Comparison of ENCODE assay signal across 8 cellular contexts in the genomic region with DNA sequence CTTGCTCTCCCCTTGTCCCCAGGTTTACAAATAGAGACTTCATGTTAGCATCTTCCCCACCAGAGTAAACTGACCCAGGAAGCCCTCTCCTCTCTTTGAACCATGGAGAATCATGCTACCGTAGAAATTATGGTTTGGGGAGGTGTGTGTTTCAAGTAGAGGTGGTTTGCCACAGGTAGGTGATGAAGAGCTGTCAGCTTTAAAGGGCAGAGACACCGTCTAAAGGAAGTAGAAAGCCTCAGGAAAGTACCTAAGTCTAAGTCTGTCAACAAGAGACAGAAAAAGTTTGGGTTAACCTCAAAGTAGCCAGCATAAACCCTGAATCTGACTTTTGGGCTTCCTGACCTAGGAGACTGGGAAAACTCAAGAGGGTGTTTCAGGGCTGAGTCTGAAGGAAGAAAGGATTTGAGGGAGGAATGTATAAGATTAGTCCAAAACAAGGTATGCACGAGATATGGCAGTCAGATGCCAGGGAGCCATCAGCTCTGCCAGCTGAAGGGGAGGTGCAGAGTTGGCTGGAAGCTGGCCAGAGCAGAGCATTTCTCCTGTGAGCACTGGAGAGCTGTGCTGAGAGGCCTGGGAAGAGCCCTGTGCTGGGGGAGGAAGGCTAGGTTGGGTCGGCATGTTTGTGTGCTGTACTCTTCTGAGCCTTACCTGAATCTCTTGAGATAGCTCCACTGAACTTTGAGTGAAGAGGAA. TPM values are rescaled to one million over a fixed set of nuclear protein-coding genes. Genes with fewer than 3 reads are reported as not detected.
A peak's percentile ranks its signal among the peaks of the same experiment; 100 is the strongest.
DNase-seq lines count a peak whose midpoint lies in the region; ATAC-seq and TF ChIP-seq lines count a peak whose summit lies in the region.

No MANE protein-coding gene starts in this region.

- H3K9me3 Mint-ChIP-seq in activated naive CD4-positive, alpha-beta T cell treated with anti-CD3 and anti-CD28 coated beads, Interleukin-2, amount 50 U/mL, for 24 hours: no peaks in the 10 kb centered on the region
- no peaks in the 10 kb centered on the region for H3K9me3 Mint-ChIP-seq in stimulated activated effector memory CD8-positive, alpha-beta T cell treated with anti-CD3 and anti-CD28 coated beads, Interleukin-12 subunit alpha, Interleukin-12 subunit beta, amount 100 ng/mL, for 72 hours

- peak overlapping the region; percentile 97 for H3K27ac Mint-ChIP-seq in activated naive CD4-positive, alpha-beta T cell treated with anti-CD3 and anti-CD28 coated beads, Interleukin-2, amount 50 U/mL, for 24 hours
- peak overlapping the region; percentile 97 for H3K27ac Mint-ChIP-seq in stimulated activated effector memory CD8-positive, alpha-beta T cell treated with anti-CD3 and anti-CD28 coated beads, Interleukin-12 subunit alpha, Interleukin-12 subunit beta, amount 100 ng/mL, for 72 hours

- H3K27me3 ChIP-seq in right atrium auricular region: no peaks in the 10 kb centered on the region

- H3K27me3 Mint-ChIP-seq in activated naive CD4-positive, alpha-beta T cell treated with anti-CD3 and anti-CD28 coated beads, Interleukin-2, amount 50 U/mL, for 24 hours: no peaks in the 10 kb centered on the region

- DNase-seq in activated effector memory CD4-positive, alpha-beta T cell treated with anti-CD3 and anti-CD28 coated beads, Interleukin-2, amount 50 U/mL, for 16 hours: peak; percentile 80
- DNase-seq in activated effector memory CD4-positive, alpha-beta T cell treated with Interleukin-2 at 50 U/mL for 16 hours: no peak
- peak; percentile 17 for DNase-seq in NCI-H1092 (lab: John Stamatoyannopoulos, UW)
- no peak for DNase-seq in right atrium auricular region (ENCODE audit: low spot score)
- DNase-seq in stimulated activated effector memory CD8-positive, alpha-beta T cell treated with anti-CD3 and anti-CD28 coated beads, Interleukin-12 subunit alpha, Interleukin-12 subunit beta, amount 100 ng/mL, for 72 hours (ENCODE audit: low spot score in 2 of 2): peak in 1 of 2 donors; percentile 69
- no peak for DNase-seq in NCI-H146 treated with DMSO at 0.1 percent for 48 hours (lab: John Stamatoyannopoulos, UW; ENCODE audit: unreplicated experiment)

- peaks cover 0 to 94% of the 10 kb centered on the region in 2 donors for H3K4me1 ChIP-seq in right atrium auricular region

- H3K4me3 Mint-ChIP-seq in activated naive CD4-positive, alpha-beta T cell treated with anti-CD3 and anti-CD28 coated beads, Interleukin-2, amount 50 U/mL, for 24 hours: peak overlapping the region; percentile 89
- H3K4me3 Mint-ChIP-seq in stimulated activated effector memory CD8-positive, alpha-beta T cell treated with anti-CD3 and anti-CD28 coated beads, Interleukin-12 subunit alpha, Interleukin-12 subunit beta, amount 100 ng/mL, for 72 hours: peak overlapping the region; percentile 88

- peak overlapping the region; percentile 98 to 100 for H3K27ac ChIP-seq in right atrium auricular region

- no peak overlapping the region for H3K4me3 ChIP-seq in right atrium auricular region

- H3K9me3 ChIP-seq in right atrium auricular region: no peaks in the 10 kb centered on the region

- peaks cover 2% of the 10 kb centered on the region for H3K36me3 Mint-ChIP-seq in activated naive CD4-positive, alpha-beta T cell treated with anti-CD3 and anti-CD28 coated beads, Interleukin-2, amount 50 U/mL, for 24 hours
- H3K36me3 Mint-ChIP-seq in stimulated activated effector memory CD8-positive, alpha-beta T cell treated with anti-CD3 and anti-CD28 coated beads, Interleukin-12 subunit alpha, Interleukin-12 subunit beta, amount 100 ng/mL, for 72 hours: peaks cover 63% of the 10 kb centered on the region

- peak; percentile 52 for ATAC-seq in stimulated activated effector memory CD8-positive, alpha-beta T cell treated with anti-CD3 and anti-CD28 coated beads, Interleukin-12 subunit alpha, Interleukin-12 subunit beta, amount 100 ng/mL, for 72 hours
- no peak for ATAC-seq in GM21390 (IDR thresholded peaks at IDR 0.05; ENCODE audit: unreplicated experiment)

- no peaks in the 10 kb centered on the region for H3K36me3 ChIP-seq in right atrium auricular region

- peaks cover 73% of the 10 kb centered on the region for H3K4me1 Mint-ChIP-seq in activated naive CD4-positive, alpha-beta T cell treated with anti-CD3 and anti-CD28 coated beads, Interleukin-2, amount 50 U/mL, for 24 hours
- H3K4me1 Mint-ChIP-seq in stimulated activated effector memory CD8-positive, alpha-beta T cell treated with anti-CD3 and anti-CD28 coated beads, Interleukin-12 subunit alpha, Interleukin-12 subunit beta, amount 100 ng/mL, for 72 hours: peaks cover 79% of the 10 kb centered on the region

- no peak for TF ChIP-seq CTCF in right atrium auricular region (IDR thresholded peaks at IDR 0.05)

RNA-seq across cellular contexts. Expression of a gene that starts 14.3 kb away (rescaled TPM):
- 10 to 100 TPM; 21.9 to 41.1 TPM for total RNA-seq in right atrium auricular region

RNA-seq across cellular contexts. Expression of a gene that starts 15.9 kb away (rescaled TPM):
- 100 to 1,000 TPM in 1 of 2 donors, 10 to 100 TPM in 1; 96.7 to 146 TPM for total RNA-seq in right atrium auricular region

RNA-seq across cellular contexts. Expression of a gene that starts 47.9 kb away (rescaled TPM):
- not detected for total RNA-seq in right atrium auricular region

RNA-seq across cellular contexts. Expression of a gene that starts 55.6 kb away (rescaled TPM):
- total RNA-seq in right atrium auricular region: 10 to 100 TPM; 28.6 to 37.2 TPM

Comparison
In these comparisons a context has a peak if more than half of its experiments do, and no peak if none do; other contexts are left out.
1. DNase-seq: peak in activated effector memory CD4-positive, alpha-beta T cell treated with anti-CD3 and anti-CD28 coated beads, Interleukin-2, amount 50 U/mL, for 16 hours (single experiment) and NCI-H1092 (single experiment); none in activated effector memory CD4-positive, alpha-beta T cell treated with Interleukin-2 at 50 U/mL for 16 hours (single experiment), right atrium auricular region (single experiment) and NCI-H146 treated with DMSO at 0.1 percent for 48 hours (single experiment).